26 cellular contexts compared by ENCODE assay signal in genomic region chr1:246827396-246827795, GRCh38.
DNase-seq lines count a peak whose midpoint lies in the region; ATAC-seq, FAIRE-seq and TF ChIP-seq lines count a peak whose summit lies in the region.
"Had no signal": no experiment of that assay in that cellular context is flagged by ENCODE, and none has a peak within 500 bp of the region (broad histone marks: within the 10 kb centered on the region; RNA-seq: fewer than 3 reads in every experiment).

No MANE protein-coding gene starts in this region.

- no peaks in the 10 kb centered on the region for H3K36me3 ChIP-seq in bronchial epithelial cell (ENCODE audit: control insufficient read depth, insufficient read depth, low read length)
- H3K36me3 ChIP-seq: heart left ventricle, transverse colon had no signal

- FAIRE-seq in HTR-8/SVneo (lab: Jason Lieb, UNC) (no peak), bronchial epithelial cell (lab: Jason Lieb, UNC) (no peak)
- FAIRE-seq: endothelial cell of umbilical vein, GM18507 had no signal

- DNase-seq in COLO668 (lab: John Stamatoyannopoulos, UW; ENCODE audit: unreplicated experiment) (peak; percentile 57), HTR-8/SVneo (ENCODE audit: insufficient read length, low spot score) (peak; percentile 33), NCI-H510A treated with DMSO at 0.1 percent for 48 hours (lab: John Stamatoyannopoulos, UW) (peak; percentile 75), bronchial epithelial cell (ENCODE audit: low read depth) (peak; percentile 43), anterior cingulate cortex (lab: John Stamatoyannopoulos, UW) (no peak), cortex of kidney (lab: John Stamatoyannopoulos, UW) (no peak)
- DNase-seq in stimulated activated CD4-positive, alpha-beta T cell treated with anti-CD3 and anti-CD28 coated beads, Interleukin-4, amount 100 ng/mL, for 1 hour, result no peak
- DNase-seq: activated CD4-positive, alpha-beta T cell treated with anti-CD3 and anti-CD28 coated beads, Interleukin-2, amount 10 ng/mL, durations not matched to agents 24 days and 14 days; activated naive CD4-positive, alpha-beta T cell treated with anti-CD3 and anti-CD28 coated beads, Interleukin-2, amount 50 U/mL, for 16 hours; aorta; caudate nucleus; GDM1; H7; heart left ventricle; MM.1S; naive B cell; NCI-H187; NCI-H524; occipital lobe; SHP77 treated with DMSO at 0.1 percent for 48 hours; stimulated activated CD4-positive, alpha-beta T cell treated with anti-CD3 and anti-CD28 coated beads, Interleukin-4, amount 100 ng/mL, for 4 hours; stimulated activated naive CD8-positive, alpha-beta T cell treated with anti-CD3 and anti-CD28 coated beads, Interleukin-15, amount 100 ng/mL, for 72 hours; transverse colon had no signal

- H3K27me3 ChIP-seq in bronchial epithelial cell (ENCODE audit: control insufficient read depth, insufficient read depth, low read length), result no peaks in the 10 kb centered on the region
- H3K27me3 ChIP-seq: heart left ventricle, transverse colon had no signal

- no peak for TF ChIP-seq CTCF in bronchial epithelial cell (IDR thresholded peaks at IDR 0.05; ENCODE audit: insufficient read depth, low read length, severe bottlenecking)

- no peak for ATAC-seq in HG02642 (IDR thresholded peaks at IDR 0.05; ENCODE audit: poor library complexity, unreplicated experiment)
- ATAC-seq: heart left ventricle; stimulated activated naive CD8-positive, alpha-beta T cell treated with anti-CD3 and anti-CD28 coated beads, Interleukin-15, amount 100 ng/mL, for 72 hours had no signal

- no peak overlapping the region for H3K4me3 ChIP-seq in bronchial epithelial cell (ENCODE audit: low read depth, low read length)
- H3K4me3 ChIP-seq: heart left ventricle, transverse colon had no signal

Comparison
In these comparisons a context has a peak if more than half of its experiments do, and no peak if none do; other contexts are left out.
1. DNase-seq: peak in COLO668 (single experiment), HTR-8/SVneo (single experiment), NCI-H510A treated with DMSO at 0.1 percent for 48 hours (single experiment) and bronchial epithelial cell (single experiment); none in anterior cingulate cortex (0 of 58), cortex of kidney (single experiment) and stimulated activated CD4-positive, alpha-beta T cell treated with anti-CD3 and anti-CD28 coated beads, Interleukin-4, amount 100 ng/mL, for 1 hour (single experiment).